8 cellular contexts compared by ENCODE assay signal in genomic region chr10:49539320-49539885, GRCh38. TPM values are rescaled to one million over a fixed set of nuclear protein-coding genes. Genes with fewer than 3 reads are reported as not detected.
DNase-seq lines count a peak whose midpoint lies in the region; ATAC-seq and TF ChIP-seq lines count a peak whose summit lies in the region.

No MANE protein-coding gene starts in this region.

- peak; percentile 8 for ATAC-seq in GM19035 (IDR thresholded peaks at IDR 0.05; ENCODE audit: unreplicated experiment)
- peak; percentile 2 for ATAC-seq in HG03378 (IDR thresholded peaks at IDR 0.05; ENCODE audit: unreplicated experiment)
- ATAC-seq in body of pancreas = peak; percentile 25
- peak; percentile 54 for ATAC-seq in sciatic nerve

- CTCF ChIA-PET in RWPE1 (lab: Yijun Ruan, JAX) = interaction anchor here (0.6 kb wide), 1 partner anchor 117 kb away, joined by 4 read pairs; no protein-coding TSS in a partner anchor

- H3K27ac ChIP-seq in C4-2B = peak overlapping the region; percentile 83
- H3K27ac ChIP-seq in RWPE1 = peak overlapping the region; percentile 88
- peak overlapping the region; percentile 70 to 90 (median 82) for H3K27ac ChIP-seq in body of pancreas

- TF ChIP-seq POLR2A in body of pancreas (IDR thresholded peaks at IDR 0.05) = no peak

- WGBS in body of pancreas, 2 donors = 0 to 1% methylated on average over 26 of the region's 26 CpGs

- H3K4me3 ChIP-seq in body of pancreas = peak overlapping the region; percentile 4 to 38
- H3K4me3 ChIP-seq in iPS-15b (ENCODE audit: low read depth, low read length) = peak overlapping the region; percentile 87

- TF ChIP-seq CTCF in C4-2B (conservative IDR thresholded peaks at IDR 0.05) = no peak
- no peak for TF ChIP-seq CTCF in RWPE1 (conservative IDR thresholded peaks at IDR 0.05; ENCODE audit: low read depth)
- no peak for TF ChIP-seq CTCF in body of pancreas (IDR thresholded peaks at IDR 0.05)

- POLR2A ChIA-PET in RWPE1 (lab: Yijun Ruan, JAX; ENCODE audit: low non-redundant PET) = interaction anchor here (1.0 to 1.6 kb wide), 3 partner anchors 9 to 13 kb away, joined by 5 to 8 read pairs (median 6); no protein-coding TSS in a partner anchor

- peak overlapping the region; percentile 73 for H3K9ac ChIP-seq in iPS-15b (ENCODE audit: low read depth, low read length)

- no peaks in the 10 kb centered on the region for H3K9me3 ChIP-seq in body of pancreas
- H3K9me3 ChIP-seq in iPS-15b (ENCODE audit: control insufficient read depth, insufficient read depth, low read length) = no peaks in the 10 kb centered on the region

- H3K27me3 ChIP-seq in body of pancreas (no peaks in the 10 kb centered on the region), iPS-15b (ENCODE audit: control insufficient read depth, insufficient read depth, low read length) (peaks cover 20% of the 10 kb centered on the region)

- intact Hi-C loops in body of pancreas (cut with DNase I) (no loop called here), sciatic nerve (cut with DNase I) (no loop called here)

- DNase-seq in RWPE1 (ENCODE audit: low spot score) = peak; percentile 57
- DNase-seq in body of pancreas = peak; percentile 27 to 36 (median 36)
- peak; percentile 66 for DNase-seq in sciatic nerve (ENCODE audit: low spot score)
- DNase-seq in NCI-H1930 (lab: John Stamatoyannopoulos, UW) = no peak

- H3K36me3 ChIP-seq in body of pancreas (replicated peaks in 1 of 2; ENCODE audit: insufficient read depth in 1 of 2, low read depth in 2 of 2) (no peaks in the 10 kb centered on the region), iPS-15b (ENCODE audit: control insufficient read depth, insufficient read depth, low read length) (no peaks in the 10 kb centered on the region)

- H3K4me1 ChIP-seq in body of pancreas (peaks cover 20% of the 10 kb centered on the region), iPS-15b (ENCODE audit: control insufficient read depth, insufficient read depth, low read length) (peaks cover 3% of the 10 kb centered on the region)

RNA-seq across cellular contexts. Expression of gene ERCC6, which starts 0.5 kb away (rescaled TPM):
- total RNA-seq in body of pancreas = 10 to 100 TPM; 15.6 to 16.8 TPM
- 33.5 TPM for total RNA-seq in sciatic nerve

Comparison
In these comparisons a context has a peak if more than half of its experiments do, and no peak if none do; other contexts are left out.
1. ATAC-seq: peak in every context shown above with its lines; median percentile 54 in sciatic nerve; 25 in body of pancreas; 8 in GM19035; 2 in HG03378.
2. DNase-seq: peak in RWPE1 (single experiment), body of pancreas (4 of 4) and sciatic nerve (single experiment); none in NCI-H1930 (0 of 2).
3. Peak in every context shown above with its lines, with median percentiles within 50 percentile points of each other: H3K27ac ChIP-seq.